Comparison of ENCODE assay signal across 13 cellular contexts in the genomic region with DNA sequence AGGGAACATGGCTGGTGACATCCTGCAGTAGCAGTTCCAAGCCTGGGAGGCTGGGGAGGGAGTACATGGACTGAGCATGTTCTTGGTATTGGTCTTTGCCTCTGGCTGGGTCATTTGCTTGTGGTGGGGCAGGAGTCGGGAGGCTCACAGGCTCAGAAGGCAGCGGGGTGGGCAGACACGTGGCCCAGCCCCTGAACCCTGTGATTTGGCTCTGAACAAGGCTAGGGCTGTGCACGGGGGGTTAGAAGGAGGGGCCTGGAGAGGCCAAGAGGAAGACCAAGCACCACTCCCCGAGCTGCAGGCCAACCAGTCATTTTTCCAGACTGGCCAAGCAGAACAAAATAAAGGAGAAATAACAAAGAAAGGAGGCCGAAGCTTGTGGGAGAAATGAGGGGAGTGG. TPM values are rescaled to one million over a fixed set of nuclear protein-coding genes. Genes with fewer than 3 reads are reported as not detected.
DNase-seq lines count a peak whose midpoint lies in the region; ATAC-seq and TF ChIP-seq lines count a peak whose summit lies in the region.
"Had no signal": no experiment of that assay in that cellular context is flagged by ENCODE, and none has a peak within 500 bp of the region (broad histone marks: within the 10 kb centered on the region; RNA-seq: fewer than 3 reads in every experiment).

No MANE protein-coding gene starts in this region.

- in situ Hi-C loops in astrocyte of the spinal cord (cut with HindIII; ENCODE audit: low sequenced_read_pairs): no loop called here

- DNase-seq in ELF-1 (ENCODE audit: low read depth, low spot score) (peak; percentile 89), astrocyte of the spinal cord (ENCODE audit: low read depth, low spot score) (peak; percentile 9), islet precursor cell (peak; percentile 69), renal cortical epithelial cell (ENCODE audit: low read depth) (peak; percentile 26), NCI-H1930 (lab: John Stamatoyannopoulos, UW) (no peak), T-helper 2 cell (no peak)
- DNase-seq: activated CD8-positive, alpha-beta memory T cell treated with anti-CD3 and anti-CD28 coated beads, Interleukin-2, amount 10 ng/mL, durations not matched to agents 7 days and 5 days had no signal

- no peak for TF ChIP-seq CTCF in astrocyte of the spinal cord (IDR thresholded peaks at IDR 0.05; ENCODE audit: low read depth, low read length)

- H3K4me3 ChIP-seq in astrocyte of the spinal cord (ENCODE audit: low read depth, low read length): no peak overlapping the region
- H3K4me3 ChIP-seq: lung had no signal

- ATAC-seq in HG02678 (IDR thresholded peaks at IDR 0.05; ENCODE audit: unreplicated experiment) (no peak), HG02642 (IDR thresholded peaks at IDR 0.05; ENCODE audit: poor library complexity, unreplicated experiment) (no peak)
- ATAC-seq: activated CD8-positive, alpha-beta memory T cell treated with anti-CD3 and anti-CD28 coated beads, Interleukin-2, amount 10 ng/mL, durations not matched to agents 7 days and 5 days had no signal

RNA-seq across cellular contexts. Expression of a gene that starts 9.7 kb away (rescaled TPM):
- 0.05 TPM in 1 of 2 replicates, not detected in the other for total RNA-seq in renal cortical epithelial cell
- total RNA-seq: activated CD8-positive, alpha-beta memory T cell treated with anti-CD3 and anti-CD28 coated beads, Interleukin-2, amount 10 ng/mL, durations not matched to agents 7 days and 5 days had no signal

RNA-seq across cellular contexts. Expression of a gene that starts 28.0 kb away (rescaled TPM):
- not detected in 2 replicates for total RNA-seq in renal cortical epithelial cell
- total RNA-seq: activated CD8-positive, alpha-beta memory T cell treated with anti-CD3 and anti-CD28 coated beads, Interleukin-2, amount 10 ng/mL, durations not matched to agents 7 days and 5 days; astrocyte; LHCN-M2; lung; subcutaneous adipose tissue had no signal

Comparison
In these comparisons a context has a peak if more than half of its experiments do, and no peak if none do; other contexts are left out.
1. DNase-seq: peak in ELF-1 (single experiment), astrocyte of the spinal cord (single experiment), islet precursor cell (single experiment) and renal cortical epithelial cell (single experiment); none in NCI-H1930 (0 of 2) and T-helper 2 cell (0 of 5).